In genomic region chr11:66282468-66283455, GRCh38 we compare ENCODE assay signal across 1 cellular context.
TF ChIP-seq lines count a peak whose summit lies in the region.

No MANE protein-coding gene starts in this region.

TF ChIP-seq in K562, 482 proteins besides CTCF, POLR2A, EP300 and RAD21 (continued from another document and continues in another):
- TF ChIP-seq SIN3A (IDR thresholded peaks at IDR 0.05; ENCODE audit: borderline replicate concordance in 2 of 2, control insufficient read depth in 1 of 2, low read depth in 2 of 2, low read length in 2 of 2) = 0 out of 4 replicates have a peak, but pooled peaks of 1 of the 2 experiments have one; percentile 54
- no peak for TF ChIP-seq ZC3H4 (CRISPR knock-in tag; IDR thresholded peaks at IDR 0.05; ENCODE audit: borderline replicate concordance)
- no peak for TF ChIP-seq POLR2H (tag; IDR thresholded peaks at IDR 0.05; ENCODE audit: low read depth)
- TF ChIP-seq ARNT (IDR thresholded peaks at IDR 0.05) = no peak
- no peak for TF ChIP-seq PCBP2 (IDR thresholded peaks at IDR 0.05; ENCODE audit: low read depth, low read length, poor library complexity, severe bottlenecking)
- TF ChIP-seq, protein P1, sequence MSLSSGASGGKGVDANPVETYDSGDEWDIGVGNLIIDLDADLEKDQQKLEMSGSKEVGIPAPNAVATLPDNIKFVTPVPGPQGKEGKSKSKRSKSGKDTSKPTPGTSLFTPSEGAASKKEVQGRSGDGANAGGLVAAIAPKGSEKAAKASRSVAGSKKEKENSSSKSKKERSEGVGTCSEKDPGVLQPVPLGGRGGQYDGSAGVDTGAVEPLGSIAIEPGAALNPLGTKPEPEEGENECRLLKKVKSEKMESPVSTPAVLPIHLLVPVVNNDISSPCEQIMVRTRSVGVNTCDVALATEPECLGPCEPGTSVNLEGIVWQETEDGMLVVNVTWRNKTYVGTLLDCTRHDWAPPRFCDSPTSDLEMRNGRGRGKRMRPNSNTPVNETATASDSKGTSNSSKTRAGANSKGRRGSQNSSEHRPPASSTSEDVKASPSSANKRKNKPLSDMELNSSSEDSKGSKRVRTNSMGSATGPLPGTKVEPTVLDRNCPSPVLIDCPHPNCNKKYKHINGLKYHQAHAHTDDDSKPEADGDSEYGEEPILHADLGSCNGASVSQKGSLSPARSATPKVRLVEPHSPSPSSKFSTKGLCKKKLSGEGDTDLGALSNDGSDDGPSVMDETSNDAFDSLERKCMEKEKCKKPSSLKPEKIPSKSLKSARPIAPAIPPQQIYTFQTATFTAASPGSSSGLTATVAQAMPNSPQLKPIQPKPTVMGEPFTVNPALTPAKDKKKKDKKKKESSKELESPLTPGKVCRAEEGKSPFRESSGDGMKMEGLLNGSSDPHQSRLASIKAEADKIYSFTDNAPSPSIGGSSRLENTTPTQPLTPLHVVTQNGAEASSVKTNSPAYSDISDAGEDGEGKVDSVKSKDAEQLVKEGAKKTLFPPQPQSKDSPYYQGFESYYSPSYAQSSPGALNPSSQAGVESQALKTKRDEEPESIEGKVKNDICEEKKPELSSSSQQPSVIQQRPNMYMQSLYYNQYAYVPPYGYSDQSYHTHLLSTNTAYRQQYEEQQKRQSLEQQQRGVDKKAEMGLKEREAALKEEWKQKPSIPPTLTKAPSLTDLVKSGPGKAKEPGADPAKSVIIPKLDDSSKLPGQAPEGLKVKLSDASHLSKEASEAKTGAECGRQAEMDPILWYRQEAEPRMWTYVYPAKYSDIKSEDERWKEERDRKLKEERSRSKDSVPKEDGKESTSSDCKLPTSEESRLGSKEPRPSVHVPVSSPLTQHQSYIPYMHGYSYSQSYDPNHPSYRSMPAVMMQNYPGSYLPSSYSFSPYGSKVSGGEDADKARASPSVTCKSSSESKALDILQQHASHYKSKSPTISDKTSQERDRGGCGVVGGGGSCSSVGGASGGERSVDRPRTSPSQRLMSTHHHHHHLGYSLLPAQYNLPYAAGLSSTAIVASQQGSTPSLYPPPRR (CRISPR knock-in tag; IDR thresholded peaks at IDR 0.05; ENCODE audit: borderline replicate concordance) = no peak
- TF ChIP-seq CCNT2 (IDR thresholded peaks at IDR 0.05; ENCODE audit: borderline replicate concordance, extremely low read depth, insufficient read length, low read depth, low read length) = peak; percentile 68
- TF ChIP-seq FOSL1 (tag; conservative IDR thresholded peaks at IDR 0.05) = no peak
- no peak for TF ChIP-seq ZNF146 (CRISPR knock-in tag; IDR thresholded peaks at IDR 0.05; ENCODE audit: unreplicated experiment)
- no peak for TF ChIP-seq EZH2 (IDR thresholded peaks at IDR 0.05; ENCODE audit: borderline replicate concordance, low read depth, low read length)
- TF ChIP-seq C11orf30 (IDR thresholded peaks at IDR 0.05; ENCODE audit: low read depth) = no peak
- TF ChIP-seq KAT2B (IDR thresholded peaks at IDR 0.05; ENCODE audit: low read depth, low read length) = no peak
- no peak for TF ChIP-seq CUX1 (CRISPR knock-in tag; IDR thresholded peaks at IDR 0.05)
- TF ChIP-seq PBX2 (CRISPR knock-in tag; IDR thresholded peaks at IDR 0.05; ENCODE audit: low read depth) = no peak
- no peak for TF ChIP-seq PBX2 (tag; conservative IDR thresholded peaks at IDR 0.05; ENCODE audit: low read depth)
- TF ChIP-seq ZNF232 (CRISPR knock-in tag; IDR thresholded peaks at IDR 0.05) = no peak
- TF ChIP-seq KDM5B (IDR thresholded peaks at IDR 0.05; ENCODE audit: insufficient replicate concordance, low read depth, low read length) = no peak
- TF ChIP-seq ZNF347 (CRISPR knock-in tag; IDR thresholded peaks at IDR 0.05; ENCODE audit: low read depth) = no peak
- TF ChIP-seq TCF7 (IDR thresholded peaks at IDR 0.05; ENCODE audit: borderline replicate concordance) = no peak
- TF ChIP-seq GABPA (tag; conservative IDR thresholded peaks at IDR 0.05; ENCODE audit: low read depth) = no peak
- TF ChIP-seq, protein P2, sequence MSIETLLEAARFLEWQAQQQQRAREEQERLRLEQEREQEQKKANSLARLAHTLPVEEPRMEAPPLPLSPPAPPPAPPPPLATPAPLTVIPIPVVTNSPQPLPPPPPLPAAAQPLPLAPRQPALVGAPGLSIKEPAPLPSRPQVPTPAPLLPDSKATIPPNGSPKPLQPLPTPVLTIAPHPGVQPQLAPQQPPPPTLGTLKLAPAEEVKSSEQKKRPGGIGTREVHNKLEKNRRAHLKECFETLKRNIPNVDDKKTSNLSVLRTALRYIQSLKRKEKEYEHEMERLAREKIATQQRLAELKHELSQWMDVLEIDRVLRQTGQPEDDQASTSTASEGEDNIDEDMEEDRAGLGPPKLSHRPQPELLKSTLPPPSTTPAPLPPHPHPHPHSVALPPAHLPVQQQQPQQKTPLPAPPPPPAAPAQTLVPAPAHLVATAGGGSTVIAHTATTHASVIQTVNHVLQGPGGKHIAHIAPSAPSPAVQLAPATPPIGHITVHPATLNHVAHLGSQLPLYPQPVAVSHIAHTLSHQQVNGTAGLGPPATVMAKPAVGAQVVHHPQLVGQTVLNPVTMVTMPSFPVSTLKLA (conservative IDR thresholded peaks at IDR 0.05) = peak in 1 of 2 experiments; percentile 56; a peak in 1 of 4 replicates
- peak; percentile 98 for TF ChIP-seq CTCFL (IDR thresholded peaks at IDR 0.05; ENCODE audit: borderline replicate concordance, insufficient read depth, low read depth, low read length, poor library complexity, severe bottlenecking)
- no peak for TF ChIP-seq ASH1L (IDR thresholded peaks at IDR 0.05; ENCODE audit: borderline replicate concordance, low read depth, partially characterized antibody)
- TF ChIP-seq HIVEP1 (CRISPR knock-in tag; IDR thresholded peaks at IDR 0.05) = no peak
- no peak for TF ChIP-seq ZNF589 (CRISPR knock-in tag; IDR thresholded peaks at IDR 0.05; ENCODE audit: low read depth)
- TF ChIP-seq, protein P3, sequence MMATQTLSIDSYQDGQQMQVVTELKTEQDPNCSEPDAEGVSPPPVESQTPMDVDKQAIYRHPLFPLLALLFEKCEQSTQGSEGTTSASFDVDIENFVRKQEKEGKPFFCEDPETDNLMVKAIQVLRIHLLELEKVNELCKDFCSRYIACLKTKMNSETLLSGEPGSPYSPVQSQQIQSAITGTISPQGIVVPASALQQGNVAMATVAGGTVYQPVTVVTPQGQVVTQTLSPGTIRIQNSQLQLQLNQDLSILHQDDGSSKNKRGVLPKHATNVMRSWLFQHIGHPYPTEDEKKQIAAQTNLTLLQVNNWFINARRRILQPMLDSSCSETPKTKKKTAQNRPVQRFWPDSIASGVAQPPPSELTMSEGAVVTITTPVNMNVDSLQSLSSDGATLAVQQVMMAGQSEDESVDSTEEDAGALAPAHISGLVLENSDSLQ (IDR thresholded peaks at IDR 0.05) = no peak
- TF ChIP-seq, protein P4, sequence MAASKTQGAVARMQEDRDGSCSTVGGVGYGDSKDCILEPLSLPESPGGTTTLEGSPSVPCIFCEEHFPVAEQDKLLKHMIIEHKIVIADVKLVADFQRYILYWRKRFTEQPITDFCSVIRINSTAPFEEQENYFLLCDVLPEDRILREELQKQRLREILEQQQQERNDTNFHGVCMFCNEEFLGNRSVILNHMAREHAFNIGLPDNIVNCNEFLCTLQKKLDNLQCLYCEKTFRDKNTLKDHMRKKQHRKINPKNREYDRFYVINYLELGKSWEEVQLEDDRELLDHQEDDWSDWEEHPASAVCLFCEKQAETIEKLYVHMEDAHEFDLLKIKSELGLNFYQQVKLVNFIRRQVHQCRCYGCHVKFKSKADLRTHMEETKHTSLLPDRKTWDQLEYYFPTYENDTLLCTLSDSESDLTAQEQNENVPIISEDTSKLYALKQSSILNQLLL (CRISPR knock-in tag; IDR thresholded peaks at IDR 0.05; ENCODE audit: borderline replicate concordance) = no peak
- TF ChIP-seq SMARCA4 (IDR thresholded peaks at IDR 0.05) = no peak
- TF ChIP-seq, protein P5, sequence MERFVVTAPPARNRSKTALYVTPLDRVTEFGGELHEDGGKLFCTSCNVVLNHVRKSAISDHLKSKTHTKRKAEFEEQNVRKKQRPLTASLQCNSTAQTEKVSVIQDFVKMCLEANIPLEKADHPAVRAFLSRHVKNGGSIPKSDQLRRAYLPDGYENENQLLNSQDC (CRISPR knock-in tag; IDR thresholded peaks at IDR 0.05) = no peak
- TF ChIP-seq SETDB1 (IDR thresholded peaks at IDR 0.05; ENCODE audit: low read length) = no peak
- TF ChIP-seq CREM (IDR thresholded peaks at IDR 0.05; ENCODE audit: low read depth) = peak; percentile 54
- peak; percentile 61 for TF ChIP-seq ATF7 (IDR thresholded peaks at IDR 0.05)
- no peak for TF ChIP-seq ZZZ3 (IDR thresholded peaks at IDR 0.05)
- no peak for TF ChIP-seq MCM7 (IDR thresholded peaks at IDR 0.05)
- TF ChIP-seq ELF1 (tag; IDR thresholded peaks at IDR 0.05) = no peak
- peak; percentile 88 for TF ChIP-seq PCBP1 (IDR thresholded peaks at IDR 0.05; ENCODE audit: low read depth, low read length, poor library complexity, severe bottlenecking)
- no peak for TF ChIP-seq MAFK (IDR thresholded peaks at IDR 0.05; ENCODE audit: low read length)
- TF ChIP-seq ZNF668 (CRISPR knock-in tag; IDR thresholded peaks at IDR 0.05) = no peak
- TF ChIP-seq CHAMP1 (IDR thresholded peaks at IDR 0.05) = no peak
- TF ChIP-seq ZNF79 (CRISPR knock-in tag; IDR thresholded peaks at IDR 0.05; ENCODE audit: low read depth) = no peak
- TF ChIP-seq PURB (CRISPR knock-in tag; IDR thresholded peaks at IDR 0.05; ENCODE audit: low read depth) = no peak
